ENCODE assay signal across 9 cellular contexts in genomic region chr16:165218-165538, GRCh38. TPM values are rescaled to one million over a fixed set of nuclear protein-coding genes. Genes with fewer than 3 reads are reported as not detected.
DNase-seq lines count a peak whose midpoint lies in the region; ATAC-seq and TF ChIP-seq lines count a peak whose summit lies in the region.
"Had no signal": no experiment of that assay in that cellular context is flagged by ENCODE, and none has a peak within 500 bp of the region (broad histone marks: within the 10 kb centered on the region; RNA-seq: fewer than 3 reads in every experiment).

No MANE protein-coding gene starts in this region.

- DNase-seq in GM12864 (ENCODE audit: low read depth) (no peak), A172 (ENCODE audit: low spot score) (no peak), NCI-H446 (lab: John Stamatoyannopoulos, UW) (no peak), NCI-H345 (lab: John Stamatoyannopoulos, UW) (no peak)
- DNase-seq in activated naive CD8-positive, alpha-beta T cell treated with anti-CD3 and anti-CD28 coated beads, Interleukin-2, amount 50 U/mL, for 24 hours: no peak
- no peak for DNase-seq in naive thymus-derived CD8-positive, alpha-beta T cell
- DNase-seq: activated naive CD8-positive, alpha-beta T cell treated with anti-CD3 and anti-CD28 coated beads, Interleukin-2, amount 10 ng/mL, durations not matched to agents 7 days and 5 days; occipital lobe had no signal

- peaks cover 4% of the 10 kb centered on the region for H3K4me1 Mint-ChIP-seq in activated naive CD8-positive, alpha-beta T cell treated with anti-CD3 and anti-CD28 coated beads, Interleukin-2, amount 50 U/mL, for 24 hours
- peaks cover 1 to 18% (median 14%) of the 10 kb centered on the region in 4 donors for H3K4me1 Mint-ChIP-seq in naive thymus-derived CD8-positive, alpha-beta T cell

- no peaks in the 10 kb centered on the region for H3K9me3 Mint-ChIP-seq in activated naive CD8-positive, alpha-beta T cell treated with anti-CD3 and anti-CD28 coated beads, Interleukin-2, amount 50 U/mL, for 24 hours
- no peaks in the 10 kb centered on the region for H3K9me3 Mint-ChIP-seq in naive thymus-derived CD8-positive, alpha-beta T cell
- H3K9me3 Mint-ChIP-seq: activated naive CD8-positive, alpha-beta T cell treated with anti-CD3 and anti-CD28 coated beads, Interleukin-2, amount 10 ng/mL, durations not matched to agents 7 days and 5 days had no signal

- peak overlapping the region; percentile 34 for H3K4me3 Mint-ChIP-seq in activated naive CD8-positive, alpha-beta T cell treated with anti-CD3 and anti-CD28 coated beads, Interleukin-2, amount 50 U/mL, for 24 hours
- H3K4me3 Mint-ChIP-seq in naive thymus-derived CD8-positive, alpha-beta T cell: peak overlapping the region in 9 of 10 donors; percentile 11 to 81 (median 58)
- H3K4me3 Mint-ChIP-seq: activated naive CD8-positive, alpha-beta T cell treated with anti-CD3 and anti-CD28 coated beads, Interleukin-2, amount 10 ng/mL, durations not matched to agents 7 days and 5 days had no signal

- no peak overlapping the region for H3K27ac Mint-ChIP-seq in activated naive CD8-positive, alpha-beta T cell treated with anti-CD3 and anti-CD28 coated beads, Interleukin-2, amount 50 U/mL, for 24 hours
- peak overlapping the region in 1 of 10 donors; percentile 24 for H3K27ac Mint-ChIP-seq in naive thymus-derived CD8-positive, alpha-beta T cell
- H3K27ac Mint-ChIP-seq: activated naive CD8-positive, alpha-beta T cell treated with anti-CD3 and anti-CD28 coated beads, Interleukin-2, amount 10 ng/mL, durations not matched to agents 7 days and 5 days had no signal

- no peak for TF ChIP-seq CTCF in GM12864 (IDR thresholded peaks at IDR 0.05; ENCODE audit: low read depth, low read length, missing control alignments)

- no peak for ATAC-seq in activated naive CD8-positive, alpha-beta T cell treated with anti-CD3 and anti-CD28 coated beads, Interleukin-2, amount 50 U/mL, for 24 hours
- ATAC-seq in naive thymus-derived CD8-positive, alpha-beta T cell: no peak

- H3K36me3 Mint-ChIP-seq in activated naive CD8-positive, alpha-beta T cell treated with anti-CD3 and anti-CD28 coated beads, Interleukin-2, amount 50 U/mL, for 24 hours (ENCODE audit: low read depth): no peaks in the 10 kb centered on the region
- H3K36me3 Mint-ChIP-seq in naive thymus-derived CD8-positive, alpha-beta T cell: no peaks in the 10 kb centered on the region
- H3K36me3 Mint-ChIP-seq: activated naive CD8-positive, alpha-beta T cell treated with anti-CD3 and anti-CD28 coated beads, Interleukin-2, amount 10 ng/mL, durations not matched to agents 7 days and 5 days had no signal

- POLR2A ChIA-PET in naive thymus-derived CD8-positive, alpha-beta T cell (lab: Charles Lee): no interaction called here

- H3K27me3 Mint-ChIP-seq in activated naive CD8-positive, alpha-beta T cell treated with anti-CD3 and anti-CD28 coated beads, Interleukin-2, amount 50 U/mL, for 24 hours: peaks cover 48% of the 10 kb centered on the region
- H3K27me3 Mint-ChIP-seq in naive thymus-derived CD8-positive, alpha-beta T cell: peaks cover 12 to 60% (median 32%) of the 10 kb centered on the region in 5 donors

- peak overlapping the region; percentile 4 for H3K4me3 ChIP-seq in GM12864 (ENCODE audit: low read depth, low read length)

RNA-seq across cellular contexts. Expression of gene HBM, which starts 0.6 kb away (rescaled TPM):
- not detected for total RNA-seq in naive thymus-derived CD8-positive, alpha-beta T cell
- polyA plus RNA-seq in naive thymus-derived CD8-positive, alpha-beta T cell: not detected
- total RNA-seq in A172 (2014; rRNA removed; shearing (Covaris generic)): not detected in 2 replicates
- total RNA-seq: activated naive CD8-positive, alpha-beta T cell treated with anti-CD3 and anti-CD28 coated beads, Interleukin-2, amount 10 ng/mL, durations not matched to agents 7 days and 5 days; NCI-H460 had no signal

RNA-seq across cellular contexts. Expression of gene HBA2, which starts 7.5 kb away (rescaled TPM):
- total RNA-seq in naive thymus-derived CD8-positive, alpha-beta T cell: not detected
- 1 to 10 TPM in 1 of 3 donors, under 1 TPM in 1, not detected in 1; 0.89 to 8.6 TPM for polyA plus RNA-seq in naive thymus-derived CD8-positive, alpha-beta T cell
- not detected in 2 replicates for total RNA-seq in A172 (2014; rRNA removed; shearing (Covaris generic))
- total RNA-seq: activated naive CD8-positive, alpha-beta T cell treated with anti-CD3 and anti-CD28 coated beads, Interleukin-2, amount 10 ng/mL, durations not matched to agents 7 days and 5 days; NCI-H460 had no signal

RNA-seq across cellular contexts. Expression of gene HBA1, which starts 11.3 kb away (rescaled TPM):
- total RNA-seq in naive thymus-derived CD8-positive, alpha-beta T cell: not detected
- polyA plus RNA-seq in naive thymus-derived CD8-positive, alpha-beta T cell: 1 to 10 TPM in 1 of 3 donors, not detected in 2; 1.7 TPM
- total RNA-seq in A172 (2014; rRNA removed; shearing (Covaris generic)): not detected in 2 replicates
- total RNA-seq: activated naive CD8-positive, alpha-beta T cell treated with anti-CD3 and anti-CD28 coated beads, Interleukin-2, amount 10 ng/mL, durations not matched to agents 7 days and 5 days had no signal

RNA-seq across cellular contexts. Expression of gene HBZ, which starts 12.7 kb away (rescaled TPM):
- not detected for total RNA-seq in naive thymus-derived CD8-positive, alpha-beta T cell
- not detected for polyA plus RNA-seq in naive thymus-derived CD8-positive, alpha-beta T cell
- not detected in 2 replicates for total RNA-seq in A172 (2014; rRNA removed; shearing (Covaris generic))
- total RNA-seq: activated naive CD8-positive, alpha-beta T cell treated with anti-CD3 and anti-CD28 coated beads, Interleukin-2, amount 10 ng/mL, durations not matched to agents 7 days and 5 days; NCI-H460 had no signal

RNA-seq across cellular contexts. Expression of gene HBQ1, which starts 15.1 kb away (rescaled TPM):
- not detected for total RNA-seq in naive thymus-derived CD8-positive, alpha-beta T cell
- polyA plus RNA-seq in naive thymus-derived CD8-positive, alpha-beta T cell: under 1 TPM in 1 of 3 donors, not detected in 2; 0.71 TPM
- total RNA-seq in A172 (2014; rRNA removed; shearing (Covaris generic)): not detected in 2 replicates
- total RNA-seq: activated naive CD8-positive, alpha-beta T cell treated with anti-CD3 and anti-CD28 coated beads, Interleukin-2, amount 10 ng/mL, durations not matched to agents 7 days and 5 days had no signal
